In genomic region chr19:55483681-55484361, GRCh38 we compare ENCODE assay signal across 13 cellular contexts. TPM values are rescaled to one million over a fixed set of nuclear protein-coding genes. Genes with fewer than 3 reads are reported as not detected.
DNase-seq lines count a peak whose midpoint lies in the region; ATAC-seq and TF ChIP-seq lines count a peak whose summit lies in the region.
"Had no signal": no experiment of that assay in that cellular context is flagged by ENCODE, and none has a peak within 500 bp of the region (broad histone marks: within the 10 kb centered on the region; RNA-seq: fewer than 3 reads in every experiment).

No MANE protein-coding gene starts in this region.

- no peak overlapping the region for H2AK5ac ChIP-seq in mesendoderm (ENCODE audit: low read length)

- H3K9me3 ChIP-seq in gastrocnemius medialis: no peaks in the 10 kb centered on the region
- no peaks in the 10 kb centered on the region for H3K9me3 ChIP-seq in ascending aorta

- H3K36me3 ChIP-seq in mesendoderm (ENCODE audit: control insufficient read depth, insufficient read depth, low read length) (no peaks in the 10 kb centered on the region), gastrocnemius medialis (peaks cover 0 to 7% of the 10 kb centered on the region in 2 donors), ascending aorta (peaks cover 10 to 21% of the 10 kb centered on the region in 2 donors)

- TF ChIP-seq CTCF in natural killer cell (IDR thresholded peaks at IDR 0.05): no peak
- TF ChIP-seq CTCF in WTC11 (IDR thresholded peaks at IDR 0.05): no peak
- TF ChIP-seq CTCF in gastrocnemius medialis (IDR thresholded peaks at IDR 0.05 in 4 of 5, conservative IDR thresholded peaks at IDR 0.05 in 1 of 5): no peak
- TF ChIP-seq CTCF in ascending aorta (IDR thresholded peaks at IDR 0.05): no peak

- H4K5ac ChIP-seq in mesendoderm (ENCODE audit: low read length): no peak overlapping the region

- ATAC-seq in natural killer cell (no peak), WTC11 (no peak), HG03457 (IDR thresholded peaks at IDR 0.05; ENCODE audit: unreplicated experiment) (no peak), gastrocnemius medialis (no peak), GM21825 (IDR thresholded peaks at IDR 0.05; ENCODE audit: unreplicated experiment) (no peak)
- no peak for ATAC-seq in natural killer cell treated with Interleukin-12 subunit alpha and Interleukin-12 subunit beta and Interleukin-15 and Interleukin-18, amount 100 ng/mL, for 72 hours

- no peak overlapping the region for H2BK5ac ChIP-seq in mesendoderm (ENCODE audit: low read length)

- H3K4ac ChIP-seq in mesendoderm (ENCODE audit: low read depth, low read length): no peak overlapping the region

- H3K9me3 Mint-ChIP-seq in natural killer cell (no peaks in the 10 kb centered on the region), WTC11 (no peaks in the 10 kb centered on the region)
- H3K9me3 Mint-ChIP-seq in natural killer cell treated with Interleukin-12 subunit alpha and Interleukin-12 subunit beta and Interleukin-15 and Interleukin-18, amount 100 ng/mL, for 72 hours: no peaks in the 10 kb centered on the region
- H3K9me3 Mint-ChIP-seq: effector memory CD8-positive, alpha-beta T cell had no signal

- H3K4me2 ChIP-seq in mesendoderm (ENCODE audit: low read length): no peak overlapping the region

- H2BK120ac ChIP-seq in mesendoderm (ENCODE audit: low read depth, low read length): no peak overlapping the region

- no peak overlapping the region for H3K9ac ChIP-seq in mesendoderm (ENCODE audit: low read length)

- no peaks in the 10 kb centered on the region for H3K79me2 ChIP-seq in mesendoderm (ENCODE audit: control insufficient read depth, insufficient read depth, low read length)

- no peak for DNase-seq in natural killer cell
- DNase-seq in natural killer cell treated with Interleukin-12 subunit alpha and Interleukin-12 subunit beta and Interleukin-15 and Interleukin-18, amount 100 ng/mL, for 72 hours (ENCODE audit: low spot score): no peak
- no peak for DNase-seq in WTC11 (ENCODE audit: low spot score)
- DNase-seq in mesendoderm: peak; percentile 17
- no peak for DNase-seq in gastrocnemius medialis
- DNase-seq in ascending aorta (ENCODE audit: low spot score in 2 of 2): no peak
- DNase-seq: AML-193; effector memory CD8-positive, alpha-beta T cell; SW 1271 had no signal

- H3K23ac ChIP-seq in mesendoderm (ENCODE audit: low read length): no peak overlapping the region

- CTCF ChIA-PET in WTC11 (lab: Charles Lee): interaction anchor here (0.6 to 13.5 kb wide), 6 partner anchors 16 to 171 kb away, joined by 3 to 96 read pairs (median 5); partner anchors contain the start of genes FIZ1, ISOC2 and U2AF2

- POLR2A ChIA-PET in WTC11 (lab: Charles Lee): interaction anchor here (1.3 kb wide), 1 partner anchor 122 kb away, joined by 3 read pairs; no protein-coding TSS in a partner anchor

- WGBS in mesendoderm (ENCODE audit: extremely low coverage, insufficient coverage, low lambda C conversion rate): no CpG with 5 or more reads among the region's 35 CpGs

- H3K79me1 ChIP-seq in mesendoderm (ENCODE audit: low read length): peaks cover 4% of the 10 kb centered on the region

- H3K4me3 ChIP-seq in mesendoderm (ENCODE audit: low read length) (no peak overlapping the region), gastrocnemius medialis (no peak overlapping the region), ascending aorta (peak overlapping the region in 1 of 2 donors; percentile 69)

- H4K8ac ChIP-seq in mesendoderm (ENCODE audit: low read depth, low read length): no peak overlapping the region

- H3K4me1 ChIP-seq in mesendoderm (ENCODE audit: control insufficient read depth, low read depth, low read length) (peaks cover 8% of the 10 kb centered on the region), gastrocnemius medialis (peaks cover 11 to 28% of the 10 kb centered on the region in 2 donors), ascending aorta (peaks cover 23 to 42% of the 10 kb centered on the region in 2 donors)

- peak overlapping the region; percentile 21 for H3K4me3 Mint-ChIP-seq in natural killer cell
- no peak overlapping the region for H3K4me3 Mint-ChIP-seq in natural killer cell treated with Interleukin-12 subunit alpha and Interleukin-12 subunit beta and Interleukin-15 and Interleukin-18, amount 100 ng/mL, for 72 hours
- peak overlapping the region; percentile 82 for H3K4me3 Mint-ChIP-seq in WTC11

- H3K27ac Mint-ChIP-seq in natural killer cell (peak overlapping the region in 1 of 2 donors; percentile 85), WTC11 (no peak overlapping the region)
- H3K27ac Mint-ChIP-seq in natural killer cell treated with Interleukin-12 subunit alpha and Interleukin-12 subunit beta and Interleukin-15 and Interleukin-18, amount 100 ng/mL, for 72 hours: no peak overlapping the region

- H3K4me1 Mint-ChIP-seq in natural killer cell (peaks cover 13 to 20% of the 10 kb centered on the region in 2 donors), WTC11 (peaks cover 23% of the 10 kb centered on the region)
- H3K4me1 Mint-ChIP-seq in natural killer cell treated with Interleukin-12 subunit alpha and Interleukin-12 subunit beta and Interleukin-15 and Interleukin-18, amount 100 ng/mL, for 72 hours (ENCODE audit: low read depth in 2 of 2): peaks cover 14 to 17% of the 10 kb centered on the region in 2 donors

- in situ Hi-C loops in gastrocnemius medialis (cut with MboI; ENCODE audit: low sequenced_read_pairs in 4 of 4): no loop called here

- H3K27me3 ChIP-seq in mesendoderm (ENCODE audit: insufficient read depth, low read length, poor library complexity) (no peaks in the 10 kb centered on the region), gastrocnemius medialis (peaks cover 6 to 11% (median 11%) of the 10 kb centered on the region in 3 donors), ascending aorta (no peaks in the 10 kb centered on the region)

- no peak overlapping the region for H3K27ac ChIP-seq in mesendoderm (ENCODE audit: low read depth, low read length)
- H3K27ac ChIP-seq in gastrocnemius medialis: no peak overlapping the region
- no peak overlapping the region for H3K27ac ChIP-seq in ascending aorta

- H3K56ac ChIP-seq in mesendoderm (ENCODE audit: low read length): no peak overlapping the region

- H2BK15ac ChIP-seq in mesendoderm (replicated peaks; ENCODE audit: low read depth): no peak overlapping the region

- intact Hi-C loops in natural killer cell (cut with micrococcal nuclease): no loop called here
- intact Hi-C loops in gastrocnemius medialis (cut with DNase I; ENCODE audit: low total_unique reads): no loop called here
- intact Hi-C loops in ascending aorta (cut with DNase I): no loop called here

- H3K27me3 Mint-ChIP-seq in natural killer cell (ENCODE audit: low read depth in 2 of 2) (peaks cover 0 to 2% of the 10 kb centered on the region in 2 donors), WTC11 (ENCODE audit: low read depth) (no peaks in the 10 kb centered on the region)
- H3K27me3 Mint-ChIP-seq in natural killer cell treated with Interleukin-12 subunit alpha and Interleukin-12 subunit beta and Interleukin-15 and Interleukin-18, amount 100 ng/mL, for 72 hours: peaks cover 0 to 3% of the 10 kb centered on the region in 2 donors
- H3K27me3 Mint-ChIP-seq: effector memory CD8-positive, alpha-beta T cell had no signal

- H3K18ac ChIP-seq in mesendoderm (ENCODE audit: low read length): no peak overlapping the region

- no peaks in the 10 kb centered on the region for H3K36me3 Mint-ChIP-seq in natural killer cell
- no peaks in the 10 kb centered on the region for H3K36me3 Mint-ChIP-seq in natural killer cell treated with Interleukin-12 subunit alpha and Interleukin-12 subunit beta and Interleukin-15 and Interleukin-18, amount 100 ng/mL, for 72 hours
- no peaks in the 10 kb centered on the region for H3K36me3 Mint-ChIP-seq in WTC11

- no peak for TF ChIP-seq POLR2A in gastrocnemius medialis (IDR thresholded peaks at IDR 0.05)

RNA-seq across cellular contexts. Expression of gene NAT14, which starts 1.2 kb away (rescaled TPM):
- total RNA-seq in natural killer cell: 10 to 100 TPM in 1 of 3 donors, 1 to 10 TPM in 2; 8.7 to 12.5 (median 8.8) TPM
- total RNA-seq in natural killer cell treated with Interleukin-12 subunit alpha and Interleukin-12 subunit beta and Interleukin-15 and Interleukin-18, amount 100 ng/mL, for 72 hours: 10 to 100 TPM in 1 of 2 donors, 1 to 10 TPM in 1; 6.1 to 14.0 TPM
- 71.9 to 87.7 TPM (median 74.8 TPM) in 3 replicates for total RNA-seq in WTC11 (2021)
- 23.8 TPM for polyA plus RNA-seq in mesendoderm (2013, experiment 1 of 2)
- 26.3 TPM for polyA plus RNA-seq in mesendoderm (2013, experiment 2 of 2)
- total RNA-seq in gastrocnemius medialis: 1 to 10 TPM in 2 of 4 donors, under 1 TPM in 2; 0.40 to 2.5 (median 1.1) TPM
- 21.6 TPM for total RNA-seq in ascending aorta

RNA-seq across cellular contexts. Expression of gene SSC5D, which starts 4.4 kb away (rescaled TPM):
- total RNA-seq in natural killer cell: under 1 TPM; 0.11 to 0.68 (median 0.58) TPM
- under 1 TPM in 1 of 2 donors, not detected in 1; 0.50 TPM for total RNA-seq in natural killer cell treated with Interleukin-12 subunit alpha and Interleukin-12 subunit beta and Interleukin-15 and Interleukin-18, amount 100 ng/mL, for 72 hours
- total RNA-seq in WTC11 (2021): 1.8 to 2.9 TPM (median 2.5 TPM) in 3 replicates
- polyA plus RNA-seq in mesendoderm (2013, experiment 1 of 2): 0.31 TPM
- 0.28 TPM for polyA plus RNA-seq in mesendoderm (2013, experiment 2 of 2)
- 1 to 10 TPM in 2 of 4 donors, under 1 TPM in 2; 0.53 to 2.2 (median 1.1) TPM for total RNA-seq in gastrocnemius medialis
- total RNA-seq in ascending aorta: 22.4 TPM

RNA-seq across cellular contexts. Expression of gene ZNF628, which starts 7.4 kb away (rescaled TPM):
- total RNA-seq in natural killer cell (10 to 100 TPM; 20.8 to 28.7 (median 24.1) TPM), WTC11 (2021) (14.0 to 23.6 TPM (median 17.8 TPM) in 3 replicates), gastrocnemius medialis (10 to 100 TPM in 3 of 4 donors, 1 to 10 TPM in 1; 7.4 to 22.3 (median 14.1) TPM), ascending aorta (13.2 TPM)
- 10 to 100 TPM in 1 of 2 donors, 1 to 10 TPM in 1; 8.0 to 12.3 TPM for total RNA-seq in natural killer cell treated with Interleukin-12 subunit alpha and Interleukin-12 subunit beta and Interleukin-15 and Interleukin-18, amount 100 ng/mL, for 72 hours
- 7.8 TPM for polyA plus RNA-seq in mesendoderm (2013, experiment 1 of 2)
- 8.9 TPM for polyA plus RNA-seq in mesendoderm (2013, experiment 2 of 2)

RNA-seq across cellular contexts. Expression of gene C19orf85, which starts 19.3 kb away (rescaled TPM):
- total RNA-seq in natural killer cell (not detected), WTC11 (2021) (2.1 to 2.5 TPM (median 2.2 TPM) in 3 replicates), gastrocnemius medialis (not detected), ascending aorta (not detected)
- not detected for total RNA-seq in natural killer cell treated with Interleukin-12 subunit alpha and Interleukin-12 subunit beta and Interleukin-15 and Interleukin-18, amount 100 ng/mL, for 72 hours
- 0.20 TPM for polyA plus RNA-seq in mesendoderm (2013, experiment 1 of 2)
- 0.15 TPM for polyA plus RNA-seq in mesendoderm (2013, experiment 2 of 2)
- total RNA-seq: mononuclear cell, NCI-H460 had no signal

RNA-seq across cellular contexts. Expression of gene ISOC2, which starts 22.4 kb away (rescaled TPM):
- total RNA-seq in natural killer cell (10 to 100 TPM in 1 of 3 donors, 1 to 10 TPM in 2; 7.2 to 12.4 (median 9.5) TPM), WTC11 (2021) (96.3 to 96.6 TPM (median 96.4 TPM) in 3 replicates), gastrocnemius medialis (100 to 1,000 TPM in 1 of 4 donors, 10 to 100 TPM in 3; 59.7 to 101 (median 88.7) TPM), ascending aorta (96.7 TPM)
- 10 to 100 TPM; 25.6 to 45.1 TPM for total RNA-seq in natural killer cell treated with Interleukin-12 subunit alpha and Interleukin-12 subunit beta and Interleukin-15 and Interleukin-18, amount 100 ng/mL, for 72 hours
- polyA plus RNA-seq in mesendoderm (2013, experiment 1 of 2): 16.5 TPM
- 16.9 TPM for polyA plus RNA-seq in mesendoderm (2013, experiment 2 of 2)
